In the genomic region with DNA sequence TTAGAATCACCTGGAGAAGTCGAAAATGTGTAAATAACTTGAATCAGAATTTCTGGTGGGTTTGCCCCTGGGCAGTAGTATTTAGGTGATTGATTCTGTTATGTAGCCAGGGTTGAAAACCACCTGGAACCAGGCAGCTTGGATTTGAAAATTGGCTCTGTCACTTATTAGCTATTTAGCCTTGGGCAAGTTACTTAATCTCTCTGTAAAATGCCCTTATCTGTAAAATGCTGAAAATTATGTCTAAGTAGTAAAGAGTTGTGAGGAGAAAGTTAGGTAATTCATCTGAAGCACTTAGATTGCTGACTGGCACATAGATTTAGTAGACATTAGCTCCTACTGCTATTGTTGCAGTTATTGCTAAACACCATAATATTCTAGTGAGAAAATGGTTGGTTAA, we compare ENCODE assay signal across 21 cellular contexts.
"Had no signal": no experiment of that assay in that cellular context is flagged by ENCODE, and none has a peak within 500 bp of the region (broad histone marks: within the 10 kb centered on the region; RNA-seq: fewer than 3 reads in every experiment).

No MANE protein-coding gene starts in this region.

- H2AFZ ChIP-seq: parathyroid adenoma had no signal

- H3K9me3 ChIP-seq: adrenal gland, left ventricle myocardium inferior, tibial nerve had no signal

- H3K27me3 Mint-ChIP-seq: activated CD4-positive, alpha-beta T cell treated with anti-CD3 and anti-CD28 coated beads, Interleukin-2, amount 10 ng/mL, durations not matched to agents 7 days and 5 days; activated naive CD4-positive, alpha-beta T cell treated with anti-CD3 and anti-CD28 coated beads, Interleukin-2, amount 10 ng/mL, durations not matched to agents 7 days and 5 days; activated T-helper 17 cell treated with anti-CD3 and anti-CD28 coated beads, Interleukin-2, amount 50 U/mL, for 72 hours; brain had no signal

- H3K27ac ChIP-seq: adrenal gland, foreskin keratinocyte, left ventricle myocardium inferior, parathyroid adenoma, tibial nerve had no signal

- H3K4me1 Mint-ChIP-seq: activated CD4-positive, alpha-beta T cell treated with anti-CD3 and anti-CD28 coated beads, Interleukin-2, amount 10 ng/mL, durations not matched to agents 7 days and 5 days; activated naive CD4-positive, alpha-beta T cell treated with anti-CD3 and anti-CD28 coated beads, Interleukin-2, amount 10 ng/mL, durations not matched to agents 7 days and 5 days; activated T-helper 17 cell treated with anti-CD3 and anti-CD28 coated beads, Interleukin-2, amount 50 U/mL, for 72 hours; brain; neural crest cell had no signal

- H3K36me3 ChIP-seq: adrenal gland had no signal

- H3K79me2 ChIP-seq: parathyroid adenoma had no signal

- H3K4me3 Mint-ChIP-seq: activated CD4-positive, alpha-beta T cell treated with anti-CD3 and anti-CD28 coated beads, Interleukin-2, amount 10 ng/mL, durations not matched to agents 7 days and 5 days; activated naive CD4-positive, alpha-beta T cell treated with anti-CD3 and anti-CD28 coated beads, Interleukin-2, amount 10 ng/mL, durations not matched to agents 7 days and 5 days; activated T-helper 17 cell treated with anti-CD3 and anti-CD28 coated beads, Interleukin-2, amount 50 U/mL, for 72 hours; brain; endodermal cell; neural crest cell; T-helper 1 cell treated with Interleukin-12 subunit alpha and Interleukin-12 subunit beta and Interleukin-4 antibody, amounts not matched to agents 30 μg/mL and 1 μg/mL, for 36 hours had no signal

- H3K4me1 ChIP-seq: left ventricle myocardium inferior, parathyroid adenoma, tibial nerve had no signal

- H3K27me3 ChIP-seq: adrenal gland, foreskin keratinocyte, tibial nerve had no signal

- H3K9ac ChIP-seq: parathyroid adenoma had no signal

- DNase-seq: activated CD4-positive, alpha-beta T cell treated with anti-CD3 and anti-CD28 coated beads, Interleukin-2, amount 10 ng/mL, durations not matched to agents 7 days and 5 days; activated CD4-positive, CD25-positive, alpha-beta regulatory T cell; activated CD8-positive, alpha-beta memory T cell treated with anti-CD3 and anti-CD28 coated beads for 24 hours; activated naive CD4-positive, alpha-beta T cell treated with anti-CD3 and anti-CD28 coated beads, Interleukin-2, amount 10 ng/mL, durations not matched to agents 7 days and 5 days; cerebellar nuclear complex; dermis blood vessel endothelial cell; endodermal cell; head of caudate nucleus; left ventricle myocardium inferior; mesendoderm; retina; small intestine had no signal

- H3K27ac Mint-ChIP-seq: activated CD4-positive, alpha-beta T cell treated with anti-CD3 and anti-CD28 coated beads, Interleukin-2, amount 10 ng/mL, durations not matched to agents 7 days and 5 days; activated naive CD4-positive, alpha-beta T cell treated with anti-CD3 and anti-CD28 coated beads, Interleukin-2, amount 10 ng/mL, durations not matched to agents 7 days and 5 days; activated T-helper 17 cell treated with anti-CD3 and anti-CD28 coated beads, Interleukin-2, amount 50 U/mL, for 72 hours; brain; endodermal cell; T-helper 1 cell treated with Interleukin-12 subunit alpha and Interleukin-12 subunit beta and Interleukin-4 antibody, amounts not matched to agents 30 μg/mL and 1 μg/mL, for 36 hours had no signal

- ATAC-seq: activated T-helper 17 cell treated with anti-CD3 and anti-CD28 coated beads, Interleukin-2, amount 50 U/mL, for 72 hours; esophagus mucosa; foreskin keratinocyte had no signal

- H3K4me3 ChIP-seq: adrenal gland, left ventricle myocardium inferior, tibial nerve had no signal
